Comparison of ENCODE assay signal across 1 cellular context in genomic region chr4:86452323-86452995, GRCh38.
TF ChIP-seq lines count a peak whose summit lies in the region.

No MANE protein-coding gene starts in this region.

TF ChIP-seq in H1, 55 proteins besides CTCF, POLR2A, EP300 and RAD21 (continued from another document):
- no peak for TF ChIP-seq CHD7 (IDR thresholded peaks at IDR 0.05; ENCODE audit: insufficient replicate concordance, low read length)
- no peak for TF ChIP-seq KDM4A (IDR thresholded peaks at IDR 0.05; ENCODE audit: low read depth, low read length, severe bottlenecking)
- no peak for TF ChIP-seq MAFK (IDR thresholded peaks at IDR 0.05; ENCODE audit: low read depth, low read length)
- TF ChIP-seq SP2 (IDR thresholded peaks at IDR 0.05; ENCODE audit: low read length), result no peak
- TF ChIP-seq E2F6 (IDR thresholded peaks at IDR 0.05), result no peak
- no peak for TF ChIP-seq MAX (IDR thresholded peaks at IDR 0.05)
- TF ChIP-seq PHF8 (conservative IDR thresholded peaks at IDR 0.05; ENCODE audit: low read depth, low read length), result no peak
